Comparison of ENCODE assay signal across 8 cellular contexts in genomic region chr7:103347507-103348267, GRCh38. TPM values are rescaled to one million over a fixed set of nuclear protein-coding genes. Genes with fewer than 3 reads are reported as not detected.
A peak's percentile ranks its signal among the peaks of the same experiment; 100 is the strongest.
DNase-seq lines count a peak whose midpoint lies in the region; ATAC-seq, FAIRE-seq and TF ChIP-seq lines count a peak whose summit lies in the region.

PSMC2 (plus strand) TSS chr7:103347643; CDS start chr7:103347712, 69 bp downstream.

- peak within 1 kb of the TSS; percentile 94 for H3K9ac ChIP-seq in smooth muscle cell (ENCODE audit: low read depth)

- H3K27ac ChIP-seq in smooth muscle cell (ENCODE audit: low read depth) = peak within 1 kb of the TSS; percentile 85

- DNase-seq in AG08396 (ENCODE audit: low spot score) (peak; percentile 83), NCI-H226 (peak; percentile 85), WTC11 (ENCODE audit: low spot score) (peak; percentile 76), bronchial epithelial cell (ENCODE audit: low read depth) (peak; percentile 80), iPS-NIHi7 (ENCODE audit: extremely low spot score) (peak; percentile 82), smooth muscle cell (lab: John Stamatoyannopoulos, UW; ENCODE audit: unreplicated experiment) (peak; percentile 16)

- 1% methylated on average over 25 of the region's 25 CpGs for WGBS in smooth muscle cell (ENCODE audit: low lambda C conversion rate)

- H3F3A ChIP-seq in smooth muscle cell (ENCODE audit: low read depth) = no peaks in the 10 kb centered on the region

- peak; percentile 72 for ATAC-seq in GM19023 (IDR thresholded peaks at IDR 0.05; ENCODE audit: unreplicated experiment)
- peak; percentile 79 for ATAC-seq in HG03196 (IDR thresholded peaks at IDR 0.05; ENCODE audit: unreplicated experiment)
- peak; percentile 65 for ATAC-seq in WTC11

- FAIRE-seq in bronchial epithelial cell (lab: Jason Lieb, UNC) = no peak

- POLR2A ChIA-PET in WTC11 (lab: Charles Lee) = no interaction called here

- H4K20me1 ChIP-seq in smooth muscle cell (ENCODE audit: low read depth) = peaks cover 46% of the 10 kb centered on the region

- no peaks in the 10 kb centered on the region for H3K27me3 ChIP-seq in bronchial epithelial cell (ENCODE audit: control insufficient read depth, insufficient read depth, low read length)
- H3K27me3 ChIP-seq in smooth muscle cell (ENCODE audit: low read depth) = no peaks in the 10 kb centered on the region

- no peak for TF ChIP-seq CTCF in WTC11 (IDR thresholded peaks at IDR 0.05)
- TF ChIP-seq CTCF in bronchial epithelial cell (IDR thresholded peaks at IDR 0.05; ENCODE audit: insufficient read depth, low read length, severe bottlenecking) = no peak
- no peak for TF ChIP-seq CTCF in smooth muscle cell (IDR thresholded peaks at IDR 0.05; ENCODE audit: borderline replicate concordance, insufficient read depth, poor library complexity, severe bottlenecking)

- peak within 1 kb of the TSS; percentile 93 for H3K4me2 ChIP-seq in smooth muscle cell

- H3K4me3 ChIP-seq in bronchial epithelial cell (ENCODE audit: low read depth, low read length) (peak within 1 kb of the TSS; percentile 53), smooth muscle cell (peak within 1 kb of the TSS; percentile 74)

- CTCF ChIA-PET in WTC11 (lab: Charles Lee) = no interaction called here

- H3K4me1 ChIP-seq in smooth muscle cell (ENCODE audit: low read depth) = peaks cover 31% of the 10 kb centered on the region

- H3K4me1 Mint-ChIP-seq in WTC11 = peaks cover 22% of the 10 kb centered on the region

- no peaks in the 10 kb centered on the region for H3K9me3 Mint-ChIP-seq in WTC11

- peaks cover 8% of the 10 kb centered on the region for H3K36me3 Mint-ChIP-seq in WTC11

- peaks cover 79% of the 10 kb centered on the region for H3K79me2 ChIP-seq in smooth muscle cell (ENCODE audit: low read depth)

- no peaks in the 10 kb centered on the region for H3K27me3 Mint-ChIP-seq in WTC11 (ENCODE audit: low read depth)

- H3K36me3 ChIP-seq in bronchial epithelial cell (ENCODE audit: control insufficient read depth, insufficient read depth, low read length) (no peaks in the 10 kb centered on the region), smooth muscle cell (ENCODE audit: low read depth) (no peaks in the 10 kb centered on the region)

- H3K9me3 ChIP-seq in smooth muscle cell (replicated peaks; ENCODE audit: low read depth) = no peaks in the 10 kb centered on the region

- peak within 1 kb of the TSS; percentile 98 for H2AFZ ChIP-seq in smooth muscle cell (ENCODE audit: low read depth)

- H3K27ac Mint-ChIP-seq in WTC11 = peak within 1 kb of the TSS; percentile 99

- peak within 1 kb of the TSS; percentile 99 for H3K4me3 Mint-ChIP-seq in WTC11

TF ChIP-seq in WTC11, 78 proteins besides CTCF, POLR2A, EP300 and RAD21:
- TF ChIP-seq ETV6 (CRISPR knock-in tag; IDR thresholded peaks at IDR 0.05) (peak; percentile 17; the same call in 1 of the 2 replicates), HMGXB4 (CRISPR knock-in tag; IDR thresholded peaks at IDR 0.05) (peak; percentile 65; the same call in 1 of the 2 replicates), TEAD1 (CRISPR knock-in tag; IDR thresholded peaks at IDR 0.05) (no peak), SMAD3 (CRISPR knock-in tag; IDR thresholded peaks at IDR 0.05; ENCODE audit: borderline replicate concordance) (no peak), TEAD4 (CRISPR knock-in tag; IDR thresholded peaks at IDR 0.05) (no peak), STAT6 (CRISPR knock-in tag; conservative IDR thresholded peaks at IDR 0.05; ENCODE audit: low read depth) (no peak), TP53 (CRISPR knock-in tag; IDR thresholded peaks at IDR 0.05) (no peak), FOXK1 (CRISPR knock-in tag; IDR thresholded peaks at IDR 0.05) (peak; percentile 85; the same call in 1 of the 2 replicates), HMGA2 (CRISPR knock-in tag; IDR thresholded peaks at IDR 0.05) (no peak), CREB1 (CRISPR knock-in tag; IDR thresholded peaks at IDR 0.05) (no peak), TCF7 (CRISPR knock-in tag; IDR thresholded peaks at IDR 0.05; ENCODE audit: low read depth) (no peak), GABPB1 (CRISPR knock-in tag; IDR thresholded peaks at IDR 0.05) (peak; percentile 51; the same call in 1 of the 2 replicates), NFE2L1 (CRISPR knock-in tag; IDR thresholded peaks at IDR 0.05) (peak; percentile 88), ARID4B (CRISPR knock-in tag; IDR thresholded peaks at IDR 0.05; ENCODE audit: borderline replicate concordance) (peak; percentile 18; the same call in 1 of the 2 replicates), SP1 (CRISPR knock-in tag; conservative IDR thresholded peaks at IDR 0.05) (peak; percentile 44; the same call in 1 of the 2 replicates), USF1 (CRISPR knock-in tag; IDR thresholded peaks at IDR 0.05) (peak; percentile 69), ZNF232 (CRISPR knock-in tag; IDR thresholded peaks at IDR 0.05) (0 out of 2 replicates have a peak, but pooled peaks have one; percentile 34), MAX (CRISPR knock-in tag; IDR thresholded peaks at IDR 0.05) (peak; percentile 30; the same call in 1 of the 2 replicates)

RNA-seq across cellular contexts. Expression of gene PSMC2, which starts in this region (rescaled TPM):
- total RNA-seq in WTC11 (2021) (104 to 121 TPM (median 113 TPM) in 3 replicates), bronchial epithelial cell (182 and 186 TPM in 2 replicates), smooth muscle cell (129 and 155 TPM in 2 replicates)
- polyA plus RNA-seq in smooth muscle cell = 139 and 150 TPM in 2 replicates

Comparison
In these comparisons a context has a peak if more than half of its experiments do, and no peak if none do; other contexts are left out.
1. Peak in every context shown above with its lines: DNase-seq, ATAC-seq, H3K4me3 ChIP-seq and H3K27ac ChIP-seq.
2. DNase-seq: peak in every context shown above with its lines; median percentile 85 in NCI-H226; 83 in AG08396; 82 in iPS-NIHi7; 80 in bronchial epithelial cell; 76 in WTC11; 16 in smooth muscle cell.